Comparison of ENCODE assay signal across 9 cellular contexts in genomic region chr15:27835233-27835939, GRCh38.
"Had no signal": no experiment of that assay in that cellular context is flagged by ENCODE, and none has a peak within 500 bp of the region (broad histone marks: within the 10 kb centered on the region; RNA-seq: fewer than 3 reads in every experiment).

No MANE protein-coding gene starts in this region.

- H3K4me3 ChIP-seq: GM23248, GM23338, HAP-1 had no signal

- H3K4me3 Mint-ChIP-seq: GM23338, H9, HFFc6 had no signal

- H3K27ac Mint-ChIP-seq: GM23338, HFFc6 had no signal

- H2AFZ ChIP-seq: GM23248, GM23338 had no signal

- H3K9me3 ChIP-seq: HAP-1 had no signal

- H3K36me3 ChIP-seq: HAP-1 had no signal

- H3K27ac ChIP-seq: GM23248 had no signal

- H3K9ac ChIP-seq: GM23248 had no signal

- H3K9me3 Mint-ChIP-seq: GM23338 had no signal

- H3K4me1 ChIP-seq: HAP-1 had no signal

- ATAC-seq: GM23338, HCT116 had no signal

- DNase-seq: GM23248, GOT3, H7, H9, HCEC 1CT, HFFc6 had no signal

- H3K4me2 ChIP-seq: GM23338 had no signal
